ENCODE assay signal across 37 cellular contexts in genomic region chrY:22301815-22302214, GRCh38.
DNase-seq lines count a peak whose midpoint lies in the region; ATAC-seq, FAIRE-seq and TF ChIP-seq lines count a peak whose summit lies in the region.
"Had no signal": no experiment of that assay in that cellular context is flagged by ENCODE, and none has a peak within 500 bp of the region (broad histone marks: within the 10 kb centered on the region; RNA-seq: fewer than 3 reads in every experiment).

No MANE protein-coding gene starts in this region.

- H3K9me3 ChIP-seq in OCI-LY1 (ENCODE audit: low read length) = no peaks in the 10 kb centered on the region
- H3K9me3 ChIP-seq: A549; BE2C; BLaER1; BLaER1 treated with 17β-estradiol and CSF1 and Interleukin-3, amounts not matched to agents 10 nM and 100 nM; Caco-2 had no signal

- H4K20me1 ChIP-seq in OCI-LY1 (ENCODE audit: insufficient read depth, low read length) = no peaks in the 10 kb centered on the region
- H4K20me1 ChIP-seq: BLaER1; BLaER1 treated with 17β-estradiol and CSF1 and Interleukin-3, amounts not matched to agents 10 nM and 100 nM had no signal

- H3F3A ChIP-seq in OCI-LY1 (ENCODE audit: insufficient read depth, low read length) = no peaks in the 10 kb centered on the region

- H3K4me3 ChIP-seq in OCI-LY1 (ENCODE audit: low read depth, low read length, poor library complexity, severe bottlenecking) = no peak overlapping the region
- H3K4me3 ChIP-seq: A549; BLaER1; BLaER1 treated with 17β-estradiol and CSF1 and Interleukin-3, amounts not matched to agents 10 nM and 100 nM had no signal

- no peak overlapping the region for H3K9ac ChIP-seq in OCI-LY1 (ENCODE audit: low read length)
- H3K9ac ChIP-seq: BLaER1; BLaER1 treated with 17β-estradiol and CSF1 and Interleukin-3, amounts not matched to agents 10 nM and 100 nM had no signal

- no peaks in the 10 kb centered on the region for H3K36me3 Mint-ChIP-seq in type B pancreatic cell
- H3K36me3 Mint-ChIP-seq: CD14-positive monocyte; CD4-positive, alpha-beta memory T cell; CD4-positive, CD25-positive, alpha-beta regulatory T cell; CD8-positive, alpha-beta memory T cell; CD8-positive, alpha-beta T cell had no signal

- TF ChIP-seq CTCF in OCI-LY1 (IDR thresholded peaks at IDR 0.05; ENCODE audit: low read length) (no peak), type B pancreatic cell (conservative IDR thresholded peaks at IDR 0.05) (no peak)

- no peaks in the 10 kb centered on the region for H3K9me3 Mint-ChIP-seq in type B pancreatic cell
- H3K9me3 Mint-ChIP-seq: CD4-positive, alpha-beta memory T cell; CD4-positive, alpha-beta T cell; CD4-positive, CD25-positive, alpha-beta regulatory T cell; CD8-positive, alpha-beta memory T cell; CD8-positive, alpha-beta T cell had no signal

- H2AFZ ChIP-seq in OCI-LY1 (ENCODE audit: low read length) = no peak overlapping the region

- FAIRE-seq in GM19239 (lab: Jason Lieb, UNC) = peak; percentile 53
- FAIRE-seq: A204.1, A549, D721Med had no signal

- H3K4me1 Mint-ChIP-seq in type B pancreatic cell (ENCODE audit: unreplicated experiment) = no peaks in the 10 kb centered on the region
- H3K4me1 Mint-ChIP-seq: B cell; CD14-positive monocyte; CD4-positive, alpha-beta memory T cell; CD4-positive, CD25-positive, alpha-beta regulatory T cell; CD8-positive, alpha-beta memory T cell had no signal

- H3K36me3 ChIP-seq in OCI-LY1 (ENCODE audit: insufficient read depth, low read length) = no peaks in the 10 kb centered on the region
- H3K36me3 ChIP-seq: BE2C; BLaER1; BLaER1 treated with 17β-estradiol and CSF1 and Interleukin-3, amounts not matched to agents 10 nM and 100 nM had no signal

- ATAC-seq in GM18868 (IDR thresholded peaks at IDR 0.05; ENCODE audit: unreplicated experiment) = peak; percentile 57
- peak; percentile 58 for ATAC-seq in HG03432 (IDR thresholded peaks at IDR 0.05; ENCODE audit: unreplicated experiment)
- no peak for ATAC-seq in HG02759 (IDR thresholded peaks at IDR 0.05; ENCODE audit: unreplicated experiment)
- no peak for ATAC-seq in GM21367 (IDR thresholded peaks at IDR 0.05; ENCODE audit: unreplicated experiment)
- ATAC-seq: A549; CD8-positive, alpha-beta T cell had no signal

- DNase-seq in GM19239 (ENCODE audit: insufficient read length, low spot score) (no peak), NCI-H82 (lab: John Stamatoyannopoulos, UW) (no peak), type B pancreatic cell (ENCODE audit: extremely low spot score, unreplicated experiment) (no peak)
- DNase-seq: 8988T; ACHN; AML-193; BE2C; C1 segment of cervical spinal cord; Caco-2; Calu3; CD4-positive, alpha-beta memory T cell; CD4-positive, alpha-beta T cell; CD4-positive, CD25-positive, alpha-beta regulatory T cell; CD8-positive, alpha-beta memory T cell; CD8-positive, alpha-beta T cell; COR-L47; DMS 273 treated with DMSO at 0.1 percent for 48 hours; DMS153; DMS53; DMS79; DMS79 treated with DMSO at 0.1 percent for 48 hours; DND-41; EL had no signal

- H3K9me2 ChIP-seq in OCI-LY1 (ENCODE audit: low read depth, low read length) = no peaks in the 10 kb centered on the region

- H3K79me2 ChIP-seq in OCI-LY1 (ENCODE audit: insufficient read depth, low read length) = no peaks in the 10 kb centered on the region

- no peak overlapping the region for H3K4me3 Mint-ChIP-seq in type B pancreatic cell
- H3K4me3 Mint-ChIP-seq: B cell; CD14-positive monocyte; CD4-positive, alpha-beta memory T cell; CD4-positive, alpha-beta T cell; CD4-positive, CD25-positive, alpha-beta regulatory T cell; CD8-positive, alpha-beta memory T cell; CD8-positive, alpha-beta T cell had no signal

- H3K27me3 Mint-ChIP-seq in type B pancreatic cell = no peaks in the 10 kb centered on the region
- H3K27me3 Mint-ChIP-seq: B cell; CD4-positive, alpha-beta memory T cell; CD4-positive, alpha-beta T cell; CD4-positive, CD25-positive, alpha-beta regulatory T cell; CD8-positive, alpha-beta memory T cell had no signal

- no peak overlapping the region for H3K27ac Mint-ChIP-seq in type B pancreatic cell
- H3K27ac Mint-ChIP-seq: B cell; CD14-positive monocyte; CD4-positive, alpha-beta memory T cell; CD4-positive, alpha-beta T cell; CD4-positive, CD25-positive, alpha-beta regulatory T cell; CD8-positive, alpha-beta memory T cell; CD8-positive, alpha-beta T cell had no signal

- peaks cover 46% of the 10 kb centered on the region for H3K4me1 ChIP-seq in OCI-LY1 (ENCODE audit: insufficient read depth, low read length, severe bottlenecking)
- H3K4me1 ChIP-seq: A549; BE2C; BLaER1; BLaER1 treated with 17β-estradiol and CSF1 and Interleukin-3, amounts not matched to agents 10 nM and 100 nM; Caco-2 had no signal

- H3K27me3 ChIP-seq in OCI-LY1 (ENCODE audit: insufficient read depth, low read length) = no peaks in the 10 kb centered on the region
- H3K27me3 ChIP-seq: BE2C; BLaER1; BLaER1 treated with 17β-estradiol and CSF1 and Interleukin-3, amounts not matched to agents 10 nM and 100 nM had no signal

- H3K27ac ChIP-seq in OCI-LY1 (ENCODE audit: low read depth, low read length, poor library complexity, severe bottlenecking) = peak overlapping the region; percentile 83
- H3K27ac ChIP-seq: 22Rv1; A549; BLaER1; BLaER1 treated with 17β-estradiol and CSF1 and Interleukin-3, amounts not matched to agents 10 nM and 100 nM; C4-2B had no signal

- H3K4me2 ChIP-seq in OCI-LY1 (ENCODE audit: low read length) = peak overlapping the region; percentile 3; the same call in 1 of the 2 replicates
- H3K4me2 ChIP-seq: A549; BLaER1; BLaER1 treated with 17β-estradiol and CSF1 and Interleukin-3, amounts not matched to agents 10 nM and 100 nM had no signal

Comparison
In these comparisons a context has a peak if more than half of its experiments do, and no peak if none do; other contexts are left out.
1. ATAC-seq: peak in GM18868 (single experiment) and HG03432 (single experiment); none in HG02759 (single experiment) and GM21367 (single experiment).